In the genomic region with DNA sequence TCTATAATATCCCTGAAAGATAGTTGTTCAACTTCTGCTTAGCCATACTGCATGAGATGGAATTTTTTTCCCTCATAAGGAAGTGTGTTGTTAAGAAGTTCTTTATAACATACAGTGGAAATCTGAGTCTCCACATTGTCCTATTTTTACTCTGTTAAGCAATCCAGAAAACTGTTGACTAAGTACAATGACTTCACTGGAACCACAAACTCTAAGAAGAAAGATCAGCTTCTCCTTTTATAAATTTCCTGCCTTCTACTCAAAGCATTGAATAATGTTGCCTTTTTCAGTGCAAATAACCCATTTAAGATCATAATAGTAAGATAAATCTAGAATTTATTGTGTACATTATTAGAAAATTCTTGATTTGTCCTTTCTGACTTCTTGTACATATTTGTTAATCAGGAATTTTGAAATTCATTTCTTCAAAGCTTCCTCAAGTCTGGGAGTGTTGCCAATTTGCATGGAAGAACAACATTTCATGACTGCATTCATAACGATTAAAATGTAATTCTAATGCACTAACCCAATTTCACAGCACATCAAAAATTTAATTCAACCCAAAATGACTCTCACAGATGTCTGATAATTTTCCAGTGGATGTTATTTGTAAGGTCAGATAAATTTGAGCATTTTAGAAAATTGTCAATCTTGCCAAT, we compare ENCODE assay signal across 12 cellular contexts. TPM values are rescaled to one million over a fixed set of nuclear protein-coding genes. Genes with fewer than 3 reads are reported as not detected.
DNase-seq lines count a peak whose midpoint lies in the region; TF ChIP-seq lines count a peak whose summit lies in the region.
"Had no signal": no experiment of that assay in that cellular context is flagged by ENCODE, and none has a peak within 500 bp of the region (broad histone marks: within the 10 kb centered on the region; RNA-seq: fewer than 3 reads in every experiment).

No MANE protein-coding gene starts in this region.

- intact Hi-C loops in head of caudate nucleus (cut with DNase I) = no loop called here

- H3K27me3 Mint-ChIP-seq in chondrocyte (ENCODE audit: low read depth) (peaks cover 6% of the 10 kb centered on the region), mesothelial cell of epicardium (ENCODE audit: low read depth) (peaks cover 21% of the 10 kb centered on the region)

- peak; percentile 44 for DNase-seq in AG08395 (ENCODE audit: low spot score)
- DNase-seq in MV-4-11 (lab: John Stamatoyannopoulos, UW) = peak; percentile 94
- DNase-seq in chondrocyte (ENCODE audit: low spot score) = no peak
- peak; percentile 77 for DNase-seq in medulla oblongata (ENCODE audit: extremely low spot score)
- DNase-seq in head of caudate nucleus = no peak
- DNase-seq in RPMI8226 = no peak
- DNase-seq in mesothelial cell of epicardium (ENCODE audit: low spot score in 2 of 2, unreplicated experiment in 2 of 2) = no peak
- DNase-seq in DMS 273 treated with DMSO at 0.1 percent for 48 hours (lab: John Stamatoyannopoulos, UW) = no peak
- DNase-seq: activated CD8-positive, alpha-beta memory T cell treated with anti-CD3 and anti-CD28 coated beads, Interleukin-2, amount 50 U/mL, for 48 hours; dorsolateral prefrontal cortex; NCI-H345; T-cell had no signal

- peak overlapping the region; percentile 82 for H3K27ac Mint-ChIP-seq in chondrocyte (ENCODE audit: unreplicated experiment)
- H3K27ac Mint-ChIP-seq in mesothelial cell of epicardium = no peak overlapping the region
- H3K27ac Mint-ChIP-seq: T-cell had no signal

- no peaks in the 10 kb centered on the region for H3K36me3 Mint-ChIP-seq in chondrocyte (ENCODE audit: low read depth)
- no peaks in the 10 kb centered on the region for H3K36me3 Mint-ChIP-seq in mesothelial cell of epicardium
- H3K36me3 Mint-ChIP-seq: T-cell had no signal

- no peak for TF ChIP-seq CTCF in chondrocyte (IDR thresholded peaks at IDR 0.05)
- no peak for TF ChIP-seq CTCF in mesothelial cell of epicardium (IDR thresholded peaks at IDR 0.05; ENCODE audit: unreplicated experiment)

- H3K9me3 Mint-ChIP-seq in chondrocyte (ENCODE audit: low read depth) (no peaks in the 10 kb centered on the region), mesothelial cell of epicardium (peaks cover 5% of the 10 kb centered on the region)
- H3K9me3 Mint-ChIP-seq: T-cell had no signal

- no peak overlapping the region for H3K4me3 Mint-ChIP-seq in chondrocyte (ENCODE audit: unreplicated experiment)
- H3K4me3 Mint-ChIP-seq in mesothelial cell of epicardium = no peak overlapping the region
- H3K4me3 Mint-ChIP-seq: T-cell had no signal

- H3K4me1 Mint-ChIP-seq in chondrocyte (ENCODE audit: low read depth) (peaks cover 13% of the 10 kb centered on the region), mesothelial cell of epicardium (peaks cover 6% of the 10 kb centered on the region)
- H3K4me1 Mint-ChIP-seq: T-cell had no signal

RNA-seq across cellular contexts. Expression of a gene that starts 45.6 kb away (rescaled TPM):
- total RNA-seq in chondrocyte = 0.46 to 0.90 TPM (median 0.77 TPM) in 3 replicates
- 3.9 to 4.8 TPM (median 4.5 TPM) in 3 replicates for total RNA-seq in mesothelial cell of epicardium

Comparison
In these comparisons a context has a peak if more than half of its experiments do, and no peak if none do; other contexts are left out.
1. DNase-seq: peak in AG08395 (single experiment), MV-4-11 (single experiment) and medulla oblongata (single experiment); none in chondrocyte (single experiment), head of caudate nucleus (0 of 42), RPMI8226 (single experiment), mesothelial cell of epicardium (0 of 2) and DMS 273 treated with DMSO at 0.1 percent for 48 hours (single experiment).